1 cellular context compared by ENCODE assay signal in genomic region chr2:235116885-235117492, GRCh38.
TF ChIP-seq lines count a peak whose summit lies in the region.

No MANE protein-coding gene starts in this region.

TF ChIP-seq in GM23338, 12 proteins besides CTCF, POLR2A, EP300 and RAD21 (continued from another document):
- TF ChIP-seq ZNF462 (CRISPR knock-in tag; IDR thresholded peaks at IDR 0.05) (no peak), STAT1 (IDR thresholded peaks at IDR 0.05; ENCODE audit: unreplicated experiment) (no peak), JUNB (IDR thresholded peaks at IDR 0.05; ENCODE audit: unreplicated experiment) (no peak), ZNF331 (CRISPR knock-in tag; IDR thresholded peaks at IDR 0.05; ENCODE audit: low read depth) (no peak), EZH2 (IDR thresholded peaks at IDR 0.05; ENCODE audit: low read depth, unreplicated experiment) (no peak)
TF ChIP-seq in GM23338: peak in this region for 0.
